14 cellular contexts compared by ENCODE assay signal in genomic region chr10:124014416-124015154, GRCh38.
DNase-seq lines count a peak whose midpoint lies in the region; ATAC-seq and TF ChIP-seq lines count a peak whose summit lies in the region.
"Had no signal": no experiment of that assay in that cellular context is flagged by ENCODE, and none has a peak within 500 bp of the region (broad histone marks: within the 10 kb centered on the region; RNA-seq: fewer than 3 reads in every experiment).

No MANE protein-coding gene starts in this region.

- POLR2A ChIA-PET in WTC11 (lab: Charles Lee): no interaction called here

- H3K4me3 Mint-ChIP-seq in WTC11: no peak overlapping the region
- H3K4me3 Mint-ChIP-seq in memory B cell: no peak overlapping the region
- H3K4me3 Mint-ChIP-seq in nephron progenitor cell: no peak overlapping the region
- H3K4me3 Mint-ChIP-seq: CD8-positive, alpha-beta memory T cell had no signal

- peaks cover 83 to 100% (median 94%) of the 10 kb centered on the region in 10 experiments for H3K4me1 ChIP-seq in BLaER1 treated with 17β-estradiol and CSF1 and Interleukin-3, amounts not matched to agents 10 nM and 100 nM
- H3K4me1 ChIP-seq in stomach smooth muscle (ENCODE audit: control insufficient read depth, insufficient read depth, low read length): peaks cover 66% of the 10 kb centered on the region
- H3K4me1 ChIP-seq: A549, BE2C, Caco-2 had no signal

- H3K27ac ChIP-seq in BLaER1 treated with 17β-estradiol and CSF1 and Interleukin-3, amounts not matched to agents 10 nM and 100 nM: peak overlapping the region in 5 of 11 experiments; percentile 39 to 68 (median 54); a peak in 9 of 22 replicates
- peak overlapping the region; percentile 46 for H3K27ac ChIP-seq in stomach smooth muscle (ENCODE audit: low read length)
- H3K27ac ChIP-seq: A549 had no signal

- H3K27me3 ChIP-seq in BLaER1 treated with 17β-estradiol and CSF1 and Interleukin-3, amounts not matched to agents 10 nM and 100 nM: no peaks in the 10 kb centered on the region
- no peaks in the 10 kb centered on the region for H3K27me3 ChIP-seq in stomach smooth muscle (ENCODE audit: control insufficient read depth in 1 of 2, insufficient read depth in 2 of 2, low read length in 2 of 2)
- H3K27me3 ChIP-seq: BE2C had no signal

- H3K27ac Mint-ChIP-seq in WTC11 (no peak overlapping the region), memory B cell (peak overlapping the region; percentile 15), nephron progenitor cell (no peak overlapping the region)

- peak overlapping the region in 1 of 10 experiments; percentile 28; a peak in 2 of 20 replicates for H3K4me3 ChIP-seq in BLaER1 treated with 17β-estradiol and CSF1 and Interleukin-3, amounts not matched to agents 10 nM and 100 nM
- no peak overlapping the region for H3K4me3 ChIP-seq in stomach smooth muscle (ENCODE audit: low read length in 2 of 2)
- H3K4me3 ChIP-seq: A549 had no signal

- CTCF ChIA-PET in WTC11 (lab: Charles Lee): interaction anchor here (0.5 to 1.4 kb wide), 3 partner anchors 12 to 374 kb away, joined by 3 to 7 read pairs (median 3); no protein-coding TSS in a partner anchor

- H3K4me2 ChIP-seq in BLaER1 treated with 17β-estradiol and CSF1 and Interleukin-3, amounts not matched to agents 10 nM and 100 nM: peak overlapping the region; percentile 38 to 79 (median 60); a peak in 20 of 22 replicates
- H3K4me2 ChIP-seq: A549 had no signal

- peaks cover 52 to 100% (median 95%) of the 10 kb centered on the region in 11 experiments for H4K20me1 ChIP-seq in BLaER1 treated with 17β-estradiol and CSF1 and Interleukin-3, amounts not matched to agents 10 nM and 100 nM

- DNase-seq in WTC11 (ENCODE audit: low spot score) (no peak), memory B cell (ENCODE audit: low spot score in 2 of 2) (no peak), 8988T (no peak), nephron progenitor cell (no peak)
- DNase-seq: BE2C, Caco-2, DMS53, GF-D8, IMR-90 had no signal

- TF ChIP-seq CTCF in WTC11 (IDR thresholded peaks at IDR 0.05) (no peak), nephron progenitor cell (IDR thresholded peaks at IDR 0.05) (no peak)

- H3K27me3 Mint-ChIP-seq in WTC11 (ENCODE audit: low read depth): peaks cover under 1% of the 10 kb centered on the region; the same call in 1 of the 2 replicates
- no peaks in the 10 kb centered on the region for H3K27me3 Mint-ChIP-seq in memory B cell
- peaks cover 6% of the 10 kb centered on the region for H3K27me3 Mint-ChIP-seq in nephron progenitor cell (ENCODE audit: low read depth, poor library complexity)

- H3K9me3 Mint-ChIP-seq in WTC11 (peaks cover 10% of the 10 kb centered on the region), memory B cell (peaks cover 7% of the 10 kb centered on the region), nephron progenitor cell (peaks cover 27% of the 10 kb centered on the region)

- peak overlapping the region in 1 of 11 experiments; percentile 42; a peak in 3 of 22 replicates for H3K9ac ChIP-seq in BLaER1 treated with 17β-estradiol and CSF1 and Interleukin-3, amounts not matched to agents 10 nM and 100 nM
- H3K9ac ChIP-seq in stomach smooth muscle (ENCODE audit: low read length in 2 of 2): no peak overlapping the region

- H3K36me3 ChIP-seq in BLaER1 treated with 17β-estradiol and CSF1 and Interleukin-3, amounts not matched to agents 10 nM and 100 nM: peaks cover 81 to 98% (median 95%) of the 10 kb centered on the region in 11 experiments
- H3K36me3 ChIP-seq in stomach smooth muscle (ENCODE audit: control insufficient read depth in 2 of 2, insufficient read depth in 2 of 2, low read length in 2 of 2): peaks cover 23 to 35% of the 10 kb centered on the region in 2 donors
- H3K36me3 ChIP-seq: BE2C had no signal

- H3K4me1 Mint-ChIP-seq in WTC11: peaks cover 58% of the 10 kb centered on the region
- no peaks in the 10 kb centered on the region for H3K4me1 Mint-ChIP-seq in memory B cell
- H3K4me1 Mint-ChIP-seq in nephron progenitor cell: peaks cover 38% of the 10 kb centered on the region
- H3K4me1 Mint-ChIP-seq: CD8-positive, alpha-beta memory T cell had no signal

- peaks cover 0 to 23% (median 18%) of the 10 kb centered on the region in 11 experiments; a peak in 18 of 22 replicates for H3K9me3 ChIP-seq in BLaER1 treated with 17β-estradiol and CSF1 and Interleukin-3, amounts not matched to agents 10 nM and 100 nM (replicated peaks in 1 of 11)
- peaks cover 0 to 4% of the 10 kb centered on the region in 2 donors for H3K9me3 ChIP-seq in stomach smooth muscle (ENCODE audit: control insufficient read depth in 2 of 2, low read length in 2 of 2)
- H3K9me3 ChIP-seq: A549, BE2C, Caco-2 had no signal

- H3K36me3 Mint-ChIP-seq in WTC11 (peaks cover 24% of the 10 kb centered on the region), memory B cell (peaks cover 31% of the 10 kb centered on the region), nephron progenitor cell (ENCODE audit: low read depth) (peaks cover 43% of the 10 kb centered on the region)
- H3K36me3 Mint-ChIP-seq: CD8-positive, alpha-beta memory T cell had no signal

- ATAC-seq in WTC11: no peak
- ATAC-seq in memory B cell (ENCODE audit: low read depth): no peak
- ATAC-seq in GM21390 (IDR thresholded peaks at IDR 0.05; ENCODE audit: unreplicated experiment): no peak
- ATAC-seq: A549 had no signal

TF ChIP-seq in WTC11, 78 proteins besides CTCF, POLR2A, EP300 and RAD21:
- TF ChIP-seq ZNF423 (CRISPR knock-in tag; IDR thresholded peaks at IDR 0.05): peak; percentile 51; the same call in 1 of the 2 replicates
- TF ChIP-seq TP53 (CRISPR knock-in tag; IDR thresholded peaks at IDR 0.05): no peak
